ENCODE assay signal across 8 cellular contexts in the genomic region with DNA sequence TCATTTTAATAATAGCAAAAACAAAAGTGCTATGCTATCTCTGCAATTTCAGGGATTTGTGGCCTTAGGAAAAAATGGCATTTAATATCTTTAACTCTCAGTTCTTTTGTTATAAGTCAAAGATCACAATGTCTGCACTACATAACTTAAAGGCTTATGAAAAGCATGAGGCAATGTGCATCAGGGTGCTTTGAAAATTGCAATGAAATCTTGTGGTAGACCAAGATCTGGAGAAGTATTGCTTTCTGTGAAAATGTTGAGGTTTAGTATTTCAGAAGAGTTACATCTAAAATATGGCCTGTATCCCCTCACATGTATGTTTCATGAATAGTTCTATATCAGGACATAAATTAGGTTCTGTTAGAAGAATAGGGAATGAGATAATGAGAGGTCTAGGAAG.
"Had no signal": no experiment of that assay in that cellular context is flagged by ENCODE, and none has a peak within 500 bp of the region (broad histone marks: within the 10 kb centered on the region; RNA-seq: fewer than 3 reads in every experiment).

No MANE protein-coding gene starts in this region.

- FAIRE-seq: G401.6, GM12878, GM12891, GM12892, GM18507, GM19239 had no signal

- ATAC-seq: GM12878 had no signal

- H3K4me3 ChIP-seq: GM12878 had no signal

- DNase-seq: GDM1, GF-D8 had no signal
